In genomic region chr3:186965141-186965879, GRCh38 we compare ENCODE assay signal across 1 cellular context.
TF ChIP-seq lines count a peak whose summit lies in the region.

No MANE protein-coding gene starts in this region.

TF ChIP-seq in GM12878, 131 proteins besides CTCF, POLR2A, EP300 and RAD21 (continued from another document and continues in another):
- TF ChIP-seq, protein P1, sequence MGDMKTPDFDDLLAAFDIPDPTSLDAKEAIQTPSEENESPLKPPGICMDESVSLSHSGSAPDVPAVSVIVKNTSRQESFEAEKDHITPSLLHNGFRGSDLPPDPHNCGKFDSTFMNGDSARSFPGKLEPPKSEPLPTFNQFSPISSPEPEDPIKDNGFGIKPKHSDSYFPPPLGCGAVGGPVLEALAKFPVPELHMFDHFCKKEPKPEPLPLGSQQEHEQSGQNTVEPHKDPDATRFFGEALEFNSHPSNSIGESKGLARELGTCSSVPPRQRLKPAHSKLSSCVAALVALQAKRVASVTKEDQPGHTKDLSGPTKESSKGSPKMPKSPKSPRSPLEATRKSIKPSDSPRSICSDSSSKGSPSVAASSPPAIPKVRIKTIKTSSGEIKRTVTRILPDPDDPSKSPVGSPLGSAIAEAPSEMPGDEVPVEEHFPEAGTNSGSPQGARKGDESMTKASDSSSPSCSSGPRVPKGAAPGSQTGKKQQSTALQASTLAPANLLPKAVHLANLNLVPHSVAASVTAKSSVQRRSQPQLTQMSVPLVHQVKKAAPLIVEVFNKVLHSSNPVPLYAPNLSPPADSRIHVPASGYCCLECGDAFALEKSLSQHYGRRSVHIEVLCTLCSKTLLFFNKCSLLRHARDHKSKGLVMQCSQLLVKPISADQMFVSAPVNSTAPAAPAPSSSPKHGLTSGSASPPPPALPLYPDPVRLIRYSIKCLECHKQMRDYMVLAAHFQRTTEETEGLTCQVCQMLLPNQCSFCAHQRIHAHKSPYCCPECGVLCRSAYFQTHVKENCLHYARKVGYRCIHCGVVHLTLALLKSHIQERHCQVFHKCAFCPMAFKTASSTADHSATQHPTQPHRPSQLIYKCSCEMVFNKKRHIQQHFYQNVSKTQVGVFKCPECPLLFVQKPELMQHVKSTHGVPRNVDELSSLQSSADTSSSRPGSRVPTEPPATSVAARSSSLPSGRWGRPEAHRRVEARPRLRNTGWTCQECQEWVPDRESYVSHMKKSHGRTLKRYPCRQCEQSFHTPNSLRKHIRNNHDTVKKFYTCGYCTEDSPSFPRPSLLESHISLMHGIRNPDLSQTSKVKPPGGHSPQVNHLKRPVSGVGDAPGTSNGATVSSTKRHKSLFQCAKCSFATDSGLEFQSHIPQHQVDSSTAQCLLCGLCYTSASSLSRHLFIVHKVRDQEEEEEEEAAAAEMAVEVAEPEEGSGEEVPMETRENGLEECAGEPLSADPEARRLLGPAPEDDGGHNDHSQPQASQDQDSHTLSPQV (IDR thresholded peaks at IDR 0.05), result no peak
- TF ChIP-seq RCOR1 (conservative IDR thresholded peaks at IDR 0.05; ENCODE audit: low read depth, low read length), result no peak
- TF ChIP-seq ZNF24 (IDR thresholded peaks at IDR 0.05), result no peak
- TF ChIP-seq MEF2B (IDR thresholded peaks at IDR 0.05; ENCODE audit: partially characterized antibody, poor library complexity, severe bottlenecking), result no peak
- TF ChIP-seq USF1 (IDR thresholded peaks at IDR 0.05; ENCODE audit: borderline replicate concordance, extremely low read length, insufficient read depth, low read depth, low read length), result no peak
- no peak for TF ChIP-seq TAF1 (IDR thresholded peaks at IDR 0.05; ENCODE audit: borderline replicate concordance, low read depth, low read length)
- TF ChIP-seq BCL11A (IDR thresholded peaks at IDR 0.05; ENCODE audit: low read depth, low read length), result peak; percentile 76; the same call in 1 of the 2 replicates
- TF ChIP-seq, protein P2, sequence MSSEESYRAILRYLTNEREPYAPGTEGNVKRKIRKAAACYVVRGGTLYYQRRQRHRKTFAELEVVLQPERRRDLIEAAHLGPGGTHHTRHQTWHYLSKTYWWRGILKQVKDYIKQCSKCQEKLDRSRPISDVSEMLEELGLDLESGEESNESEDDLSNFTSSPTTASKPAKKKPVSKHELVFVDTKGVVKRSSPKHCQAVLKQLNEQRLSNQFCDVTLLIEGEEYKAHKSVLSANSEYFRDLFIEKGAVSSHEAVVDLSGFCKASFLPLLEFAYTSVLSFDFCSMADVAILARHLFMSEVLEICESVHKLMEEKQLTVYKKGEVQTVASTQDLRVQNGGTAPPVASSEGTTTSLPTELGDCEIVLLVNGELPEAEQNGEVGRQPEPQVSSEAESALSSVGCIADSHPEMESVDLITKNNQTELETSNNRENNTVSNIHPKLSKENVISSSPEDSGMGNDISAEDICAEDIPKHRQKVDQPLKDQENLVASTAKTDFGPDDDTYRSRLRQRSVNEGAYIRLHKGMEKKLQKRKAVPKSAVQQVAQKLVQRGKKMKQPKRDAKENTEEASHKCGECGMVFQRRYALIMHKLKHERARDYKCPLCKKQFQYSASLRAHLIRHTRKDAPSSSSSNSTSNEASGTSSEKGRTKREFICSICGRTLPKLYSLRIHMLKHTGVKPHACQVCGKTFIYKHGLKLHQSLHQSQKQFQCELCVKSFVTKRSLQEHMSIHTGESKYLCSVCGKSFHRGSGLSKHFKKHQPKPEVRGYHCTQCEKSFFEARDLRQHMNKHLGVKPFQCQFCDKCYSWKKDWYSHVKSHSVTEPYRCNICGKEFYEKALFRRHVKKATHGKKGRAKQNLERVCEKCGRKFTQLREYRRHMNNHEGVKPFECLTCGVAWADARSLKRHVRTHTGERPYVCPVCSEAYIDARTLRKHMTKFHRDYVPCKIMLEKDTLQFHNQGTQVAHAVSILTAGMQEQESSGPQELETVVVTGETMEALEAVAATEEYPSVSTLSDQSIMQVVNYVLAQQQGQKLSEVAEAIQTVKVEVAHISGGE (CRISPR knock-in tag; IDR thresholded peaks at IDR 0.05), result no peak
- TF ChIP-seq DPF2 (IDR thresholded peaks at IDR 0.05), result no peak; the same call in 1 of the 2 replicates
- TF ChIP-seq, protein P3, sequence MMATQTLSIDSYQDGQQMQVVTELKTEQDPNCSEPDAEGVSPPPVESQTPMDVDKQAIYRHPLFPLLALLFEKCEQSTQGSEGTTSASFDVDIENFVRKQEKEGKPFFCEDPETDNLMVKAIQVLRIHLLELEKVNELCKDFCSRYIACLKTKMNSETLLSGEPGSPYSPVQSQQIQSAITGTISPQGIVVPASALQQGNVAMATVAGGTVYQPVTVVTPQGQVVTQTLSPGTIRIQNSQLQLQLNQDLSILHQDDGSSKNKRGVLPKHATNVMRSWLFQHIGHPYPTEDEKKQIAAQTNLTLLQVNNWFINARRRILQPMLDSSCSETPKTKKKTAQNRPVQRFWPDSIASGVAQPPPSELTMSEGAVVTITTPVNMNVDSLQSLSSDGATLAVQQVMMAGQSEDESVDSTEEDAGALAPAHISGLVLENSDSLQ (IDR thresholded peaks at IDR 0.05), result no peak
- no peak for TF ChIP-seq NFYA (IDR thresholded peaks at IDR 0.05; ENCODE audit: borderline replicate concordance, low read depth, low read length)
- TF ChIP-seq, protein P4, sequence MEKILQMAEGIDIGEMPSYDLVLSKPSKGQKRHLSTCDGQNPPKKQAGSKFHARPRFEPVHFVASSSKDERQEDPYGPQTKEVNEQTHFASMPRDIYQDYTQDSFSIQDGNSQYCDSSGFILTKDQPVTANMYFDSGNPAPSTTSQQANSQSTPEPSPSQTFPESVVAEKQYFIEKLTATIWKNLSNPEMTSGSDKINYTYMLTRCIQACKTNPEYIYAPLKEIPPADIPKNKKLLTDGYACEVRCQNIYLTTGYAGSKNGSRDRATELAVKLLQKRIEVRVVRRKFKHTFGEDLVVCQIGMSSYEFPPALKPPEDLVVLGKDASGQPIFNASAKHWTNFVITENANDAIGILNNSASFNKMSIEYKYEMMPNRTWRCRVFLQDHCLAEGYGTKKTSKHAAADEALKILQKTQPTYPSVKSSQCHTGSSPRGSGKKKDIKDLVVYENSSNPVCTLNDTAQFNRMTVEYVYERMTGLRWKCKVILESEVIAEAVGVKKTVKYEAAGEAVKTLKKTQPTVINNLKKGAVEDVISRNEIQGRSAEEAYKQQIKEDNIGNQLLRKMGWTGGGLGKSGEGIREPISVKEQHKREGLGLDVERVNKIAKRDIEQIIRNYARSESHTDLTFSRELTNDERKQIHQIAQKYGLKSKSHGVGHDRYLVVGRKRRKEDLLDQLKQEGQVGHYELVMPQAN (conservative IDR thresholded peaks at IDR 0.05), result no peak
- TF ChIP-seq SREBF2 (IDR thresholded peaks at IDR 0.05; ENCODE audit: low read length), result no peak
- no peak for TF ChIP-seq SMAD1 (IDR thresholded peaks at IDR 0.05; ENCODE audit: low read depth, partially characterized antibody)
- no peak for TF ChIP-seq BCLAF1 (IDR thresholded peaks at IDR 0.05)
- peak; percentile 59; the same call in 1 of the 2 replicates for TF ChIP-seq PML (IDR thresholded peaks at IDR 0.05; ENCODE audit: low read length)
- no peak for TF ChIP-seq YY1 (IDR thresholded peaks at IDR 0.05; ENCODE audit: low read depth, low read length)
- TF ChIP-seq MXI1 (IDR thresholded peaks at IDR 0.05; ENCODE audit: low read depth, low read length), result no peak
- no peak for TF ChIP-seq RBBP5 (conservative IDR thresholded peaks at IDR 0.05)
- TF ChIP-seq NR2C2 (IDR thresholded peaks at IDR 0.05; ENCODE audit: borderline replicate concordance, control insufficient read depth, insufficient read length, low read depth), result no peak
- TF ChIP-seq TARDBP (IDR thresholded peaks at IDR 0.05; ENCODE audit: borderline replicate concordance), result 0 out of 2 replicates have a peak, but pooled peaks have one; percentile 51
- TF ChIP-seq CREB1 (IDR thresholded peaks at IDR 0.05; ENCODE audit: low read depth), result 0 out of 2 replicates have a peak, but pooled peaks have one; percentile 29
- no peak for TF ChIP-seq HCFC1 (IDR thresholded peaks at IDR 0.05; ENCODE audit: low read length)
- TF ChIP-seq ZNF217 (IDR thresholded peaks at IDR 0.05), result no peak
- TF ChIP-seq CEBPB (IDR thresholded peaks at IDR 0.05; ENCODE audit: borderline replicate concordance in 1 of 2, low read depth in 2 of 2, low read length in 2 of 2), result no peak
- TF ChIP-seq, protein P5, sequence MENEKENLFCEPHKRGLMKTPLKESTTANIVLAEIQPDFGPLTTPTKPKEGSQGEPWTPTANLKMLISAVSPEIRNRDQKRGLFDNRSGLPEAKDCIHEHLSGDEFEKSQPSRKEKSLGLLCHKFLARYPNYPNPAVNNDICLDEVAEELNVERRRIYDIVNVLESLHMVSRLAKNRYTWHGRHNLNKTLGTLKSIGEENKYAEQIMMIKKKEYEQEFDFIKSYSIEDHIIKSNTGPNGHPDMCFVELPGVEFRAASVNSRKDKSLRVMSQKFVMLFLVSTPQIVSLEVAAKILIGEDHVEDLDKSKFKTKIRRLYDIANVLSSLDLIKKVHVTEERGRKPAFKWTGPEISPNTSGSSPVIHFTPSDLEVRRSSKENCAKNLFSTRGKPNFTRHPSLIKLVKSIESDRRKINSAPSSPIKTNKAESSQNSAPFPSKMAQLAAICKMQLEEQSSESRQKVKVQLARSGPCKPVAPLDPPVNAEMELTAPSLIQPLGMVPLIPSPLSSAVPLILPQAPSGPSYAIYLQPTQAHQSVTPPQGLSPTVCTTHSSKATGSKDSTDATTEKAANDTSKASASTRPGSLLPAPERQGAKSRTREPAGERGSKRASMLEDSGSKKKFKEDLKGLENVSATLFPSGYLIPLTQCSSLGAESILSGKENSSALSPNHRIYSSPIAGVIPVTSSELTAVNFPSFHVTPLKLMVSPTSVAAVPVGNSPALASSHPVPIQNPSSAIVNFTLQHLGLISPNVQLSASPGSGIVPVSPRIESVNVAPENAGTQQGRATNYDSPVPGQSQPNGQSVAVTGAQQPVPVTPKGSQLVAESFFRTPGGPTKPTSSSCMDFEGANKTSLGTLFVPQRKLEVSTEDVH (IDR thresholded peaks at IDR 0.05; ENCODE audit: low read depth, partially characterized antibody), result no peak
- no peak for TF ChIP-seq HDGF (IDR thresholded peaks at IDR 0.05)
- TF ChIP-seq, protein P6, sequence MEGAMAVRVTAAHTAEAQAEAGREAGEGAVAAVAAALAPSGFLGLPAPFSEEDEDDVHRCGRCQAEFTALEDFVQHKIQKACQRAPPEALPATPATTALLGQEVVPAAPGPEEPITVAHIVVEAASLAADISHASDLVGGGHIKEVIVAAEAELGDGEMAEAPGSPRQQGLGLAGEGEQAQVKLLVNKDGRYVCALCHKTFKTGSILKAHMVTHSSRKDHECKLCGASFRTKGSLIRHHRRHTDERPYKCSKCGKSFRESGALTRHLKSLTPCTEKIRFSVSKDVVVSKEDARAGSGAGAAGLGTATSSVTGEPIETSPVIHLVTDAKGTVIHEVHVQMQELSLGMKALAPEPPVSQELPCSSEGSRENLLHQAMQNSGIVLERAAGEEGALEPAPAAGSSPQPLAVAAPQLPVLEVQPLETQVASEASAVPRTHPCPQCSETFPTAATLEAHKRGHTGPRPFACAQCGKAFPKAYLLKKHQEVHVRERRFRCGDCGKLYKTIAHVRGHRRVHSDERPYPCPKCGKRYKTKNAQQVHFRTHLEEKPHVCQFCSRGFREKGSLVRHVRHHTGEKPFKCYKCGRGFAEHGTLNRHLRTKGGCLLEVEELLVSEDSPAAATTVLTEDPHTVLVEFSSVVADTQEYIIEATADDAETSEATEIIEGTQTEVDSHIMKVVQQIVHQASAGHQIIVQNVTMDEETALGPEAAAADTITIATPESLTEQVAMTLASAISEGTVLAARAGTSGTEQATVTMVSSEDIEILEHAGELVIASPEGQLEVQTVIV (IDR thresholded peaks at IDR 0.05; ENCODE audit: borderline replicate concordance, partially characterized antibody), result no peak
- no peak for TF ChIP-seq JUND (IDR thresholded peaks at IDR 0.05; ENCODE audit: low read depth, low read length)
- TF ChIP-seq CHD4 (IDR thresholded peaks at IDR 0.05), result no peak
- no peak for TF ChIP-seq SMC3 (IDR thresholded peaks at IDR 0.05; ENCODE audit: borderline replicate concordance, low read length)
- TF ChIP-seq ZNF274 (IDR thresholded peaks at IDR 0.05; ENCODE audit: insufficient read depth, insufficient read length), result no peak
